In genomic region chr9:131053896-131054295, GRCh38 we compare ENCODE assay signal across 21 cellular contexts. TPM values are rescaled to one million over a fixed set of nuclear protein-coding genes. Genes with fewer than 3 reads are reported as not detected.
A peak's percentile ranks its signal among the peaks of the same experiment; 100 is the strongest.
DNase-seq lines count a peak whose midpoint lies in the region; ATAC-seq and TF ChIP-seq lines count a peak whose summit lies in the region.
"Had no signal": no experiment of that assay in that cellular context is flagged by ENCODE, and none has a peak within 500 bp of the region (broad histone marks: within the 10 kb centered on the region; RNA-seq: fewer than 3 reads in every experiment).

No MANE protein-coding gene starts in this region.

- H3K9me3 ChIP-seq in tibial nerve (no peaks in the 10 kb centered on the region), body of pancreas (no peaks in the 10 kb centered on the region)
- H3K9me3 ChIP-seq: Caco-2, MG63, Peyer's patch had no signal

- DNase-seq in SK-MEL-5 (ENCODE audit: low read depth, low spot score) (peak; percentile 99), globus pallidus (ENCODE audit: low spot score) (peak; percentile 91), middle frontal gyrus (ENCODE audit: extremely low spot score, low spot score) (peak; percentile 20), tibial nerve (ENCODE audit: low spot score in 2 of 2) (no peak), body of pancreas (no peak), T-helper 2 cell (no peak), SKM-1 treated with dmso at 0.1 percent for 144 hours (lab: John Stamatoyannopoulos, UW; ENCODE audit: unreplicated experiment) (no peak)
- DNase-seq: DMS 273 treated with DMSO at 0.1 percent for 48 hours, DMS79 treated with DMSO at 0.1 percent for 48 hours, HFFc6, NCI-H1694 treated with DMSO at 0.1 percent for 48 hours, NCI-H2081 treated with DMSO at 0.1 percent for 48 hours, NCI-H2171 treated with DMSO at 0.1 percent for 48 hours, NCI-H524 treated with DMSO at 0.1 percent for 48 hours had no signal

- no peak for TF ChIP-seq POLR2A in tibial nerve (IDR thresholded peaks at IDR 0.05)
- no peak for TF ChIP-seq POLR2A in body of pancreas (IDR thresholded peaks at IDR 0.05)

- H3K36me3 ChIP-seq in tibial nerve, result no peaks in the 10 kb centered on the region
- H3K36me3 ChIP-seq in body of pancreas (replicated peaks in 1 of 2; ENCODE audit: insufficient read depth in 1 of 2, low read depth in 2 of 2), result no peaks in the 10 kb centered on the region
- H3K36me3 ChIP-seq: MG63, Peyer's patch had no signal

- no peaks in the 10 kb centered on the region for H3K4me1 ChIP-seq in tibial nerve
- no peaks in the 10 kb centered on the region for H3K4me1 ChIP-seq in body of pancreas
- H3K4me1 ChIP-seq: Caco-2, Peyer's patch had no signal

- peak in 1 of 2 donors; percentile 44 for TF ChIP-seq EP300 in tibial nerve (IDR thresholded peaks at IDR 0.05)

- H3K27me3 ChIP-seq in tibial nerve (no peaks in the 10 kb centered on the region), body of pancreas (no peaks in the 10 kb centered on the region)
- H3K27me3 ChIP-seq: MG63, Peyer's patch had no signal

- WGBS in tibial nerve, 2 donors, result 53 to 66% methylated on average over 3 of the region's 3 CpGs
- 77 to 82% methylated on average over 3 of the region's 3 CpGs for WGBS in body of pancreas, 2 donors

- no peak for ATAC-seq in body of pancreas

- H3K4me3 ChIP-seq in tibial nerve (no peak overlapping the region), body of pancreas (no peak overlapping the region)
- H3K4me3 ChIP-seq: GM12878, GM23248, MG63, Peyer's patch had no signal

- in situ Hi-C loops in SK-MEL-5 (cut with HindIII; ENCODE audit: low pct_unique_long_range_greater_than_20kb, low sequenced_read_pairs), result no loop called here

- intact Hi-C loops in body of pancreas (cut with DNase I), result no loop called here

- TF ChIP-seq CTCF in tibial nerve (IDR thresholded peaks at IDR 0.05) (no peak), body of pancreas (IDR thresholded peaks at IDR 0.05) (no peak)

- H3K27ac ChIP-seq in tibial nerve (peak overlapping the region; percentile 8 to 70 (median 48)), body of pancreas (no peak overlapping the region)
- H3K27ac ChIP-seq: GM23248, Peyer's patch had no signal

RNA-seq across cellular contexts. Expression of gene AIF1L, which starts 42.4 kb away (rescaled TPM):
- 32.6 and 32.7 TPM in 2 replicates for total RNA-seq in SK-MEL-5 (2014; rRNA removed; shearing (Covaris generic))
- polyA plus RNA-seq in SK-MEL-5 (2015; cell fraction: cytosol; rRNA removed), result 20.4 and 22.8 TPM in 2 replicates
- polyA plus RNA-seq in SK-MEL-5 (2015; cell fraction: nucleus; rRNA removed), result 13.8 and 14.1 TPM in 2 replicates
- 10 to 100 TPM; 42.9 to 55.9 (median 50.0) TPM for total RNA-seq in tibial nerve
- 10 to 100 TPM in 1 of 2 donors, 1 to 10 TPM in 1; 4.9 to 11.5 TPM for total RNA-seq in body of pancreas
- total RNA-seq: CD4-positive, alpha-beta T cell; GM23248; LHCN-M2 had no signal

RNA-seq across cellular contexts. Expression of gene LAMC3, which starts 44.9 kb away (rescaled TPM):
- total RNA-seq in SK-MEL-5 (2014; rRNA removed; shearing (Covaris generic)), result 2.9 and 3.3 TPM in 2 replicates
- 10.9 and 14.4 TPM in 2 replicates for polyA plus RNA-seq in SK-MEL-5 (2015; cell fraction: cytosol; rRNA removed)
- polyA plus RNA-seq in SK-MEL-5 (2015; cell fraction: nucleus; rRNA removed), result 21.4 and 22.5 TPM in 2 replicates
- total RNA-seq in tibial nerve (1 to 10 TPM in 1 of 4 donors, under 1 TPM in 1, not detected in 2; 0.21 to 1.6 TPM), body of pancreas (10 to 100 TPM in 1 of 2 donors, 1 to 10 TPM in 1; 3.9 to 16.8 TPM)
- total RNA-seq: GM23248, HFFc6, LHCN-M2 had no signal
- polyA plus RNA-seq: GM12878, GM23248 had no signal

Comparison
In these comparisons a context has a peak if more than half of its experiments do, and no peak if none do; other contexts are left out.
1. DNase-seq: peak in SK-MEL-5 (single experiment), globus pallidus (single experiment) and middle frontal gyrus (single experiment); none in tibial nerve (0 of 2), body of pancreas (0 of 4), T-helper 2 cell (0 of 5) and SKM-1 treated with dmso at 0.1 percent for 144 hours (single experiment).
2. H3K27ac ChIP-seq: peak in tibial nerve (4 of 4); none in body of pancreas (0 of 4).